In genomic region chr17:62478976-62479894, GRCh38 we compare ENCODE assay signal across 1 cellular context.
TF ChIP-seq lines count a peak whose summit lies in the region.

No MANE protein-coding gene starts in this region.

TF ChIP-seq in HepG2, 621 proteins besides CTCF, POLR2A, EP300 and RAD21:
- TF ChIP-seq HNRNPLL (IDR thresholded peaks at IDR 0.05; ENCODE audit: low read depth, low read length, poor library complexity, severe bottlenecking) (peak; percentile 22), ARNTL (CRISPR knock-in tag; IDR thresholded peaks at IDR 0.05) (0 out of 2 replicates have a peak, but pooled peaks have one; percentile 26), ZNF768 (CRISPR knock-in tag; IDR thresholded peaks at IDR 0.05) (peak; percentile 25; the same call in 1 of the 2 replicates), HNRNPK (IDR thresholded peaks at IDR 0.05; ENCODE audit: low read depth, low read length, poor library complexity, severe bottlenecking) (peak; percentile 14), BORCS8-MEF2B (CRISPR knock-in tag; IDR thresholded peaks at IDR 0.05) (0 out of 2 replicates have a peak, but pooled peaks have one; percentile 18), SRY (CRISPR knock-in tag; IDR thresholded peaks at IDR 0.05) (0 out of 2 replicates have a peak, but pooled peaks have one; percentile 40), ZSCAN21 (CRISPR knock-in tag; IDR thresholded peaks at IDR 0.05; ENCODE audit: borderline replicate concordance) (peak; percentile 9; the same call in 1 of the 2 replicates), ZNF333 (CRISPR knock-in tag; IDR thresholded peaks at IDR 0.05; ENCODE audit: borderline replicate concordance) (peak; percentile 23; the same call in 1 of the 2 replicates), KDM5A (IDR thresholded peaks at IDR 0.05; ENCODE audit: borderline replicate concordance, low read length) (0 out of 2 replicates have a peak, but pooled peaks have one; percentile 11), ZNF558 (CRISPR knock-in tag; IDR thresholded peaks at IDR 0.05; ENCODE audit: borderline replicate concordance) (0 out of 2 replicates have a peak, but pooled peaks have one; percentile 31), ZFY (CRISPR knock-in tag; IDR thresholded peaks at IDR 0.05) (peak; percentile 59), SAP130 (CRISPR knock-in tag; IDR thresholded peaks at IDR 0.05; ENCODE audit: low read depth) (peak; percentile 29), ZFX (CRISPR knock-in tag; IDR thresholded peaks at IDR 0.05; ENCODE audit: low read depth) (peak; percentile 85), ASH2L (IDR thresholded peaks at IDR 0.05; ENCODE audit: insufficient read length, low read depth, low read length) (peak; percentile 40), CAMTA2 (CRISPR knock-in tag; IDR thresholded peaks at IDR 0.05; ENCODE audit: borderline replicate concordance) (0 out of 2 replicates have a peak, but pooled peaks have one; percentile 24), UBTF (CRISPR knock-in tag; IDR thresholded peaks at IDR 0.05) (peak; percentile 78; the same call in 1 of the 2 replicates), RBFOX2 (IDR thresholded peaks at IDR 0.05; ENCODE audit: low read depth, low read length) (peak; percentile 45; the same call in 1 of the 2 replicates), ZNF446 (CRISPR knock-in tag; IDR thresholded peaks at IDR 0.05) (peak; percentile 59; the same call in 1 of the 2 replicates), HMGXB4 (CRISPR knock-in tag; IDR thresholded peaks at IDR 0.05; ENCODE audit: borderline replicate concordance in 1 of 2, low read depth in 1 of 2) (peak; percentile 51 to 55; a peak in 3 of 4 replicates), PHF8 (CRISPR knock-in tag; IDR thresholded peaks at IDR 0.05) (peak; percentile 64), ZNF160 (CRISPR knock-in tag; IDR thresholded peaks at IDR 0.05) (peak; percentile 1; the same call in 1 of the 2 replicates), GABPB1 (CRISPR knock-in tag; IDR thresholded peaks at IDR 0.05) (peak; percentile 36; the same call in 1 of the 2 replicates)
